In genomic region chr1:94300731-94301130, GRCh38 we compare ENCODE assay signal across 23 cellular contexts.
DNase-seq lines count a peak whose midpoint lies in the region; ATAC-seq and TF ChIP-seq lines count a peak whose summit lies in the region.
"Had no signal": no experiment of that assay in that cellular context is flagged by ENCODE, and none has a peak within 500 bp of the region (broad histone marks: within the 10 kb centered on the region; RNA-seq: fewer than 3 reads in every experiment).

No MANE protein-coding gene starts in this region.

- CTCF ChIA-PET in Caco-2 (lab: Charles Lee) = interaction anchor here (0.8 to 1.0 kb wide), 2 partner anchors 17 to 35 kb away, joined by 3 to 4 read pairs; no protein-coding TSS in a partner anchor
- CTCF ChIA-PET in PC-9 (lab: Charles Lee) = interaction anchor here (0.6 to 0.8 kb wide), 2 partner anchors 17 to 260 kb away, joined by 3 read pairs; no protein-coding TSS in a partner anchor

- H3K79me2 ChIP-seq in PC-9 (ENCODE audit: low read depth) = no peaks in the 10 kb centered on the region

- no peak overlapping the region for H3K4me3 Mint-ChIP-seq in Caco-2 (ENCODE audit: unreplicated experiment)
- H3K4me3 Mint-ChIP-seq in activated naive CD8-positive, alpha-beta T cell treated with anti-CD3 and anti-CD28 coated beads, Interleukin-2, amount 50 U/mL, for 24 hours = no peak overlapping the region
- H3K4me3 Mint-ChIP-seq: activated CD4-positive, alpha-beta T cell treated with anti-CD3 and anti-CD28 coated beads, Interleukin-2, amount 10 ng/mL, durations not matched to agents 7 days and 5 days; activated naive CD4-positive, alpha-beta T cell treated with anti-CD3 and anti-CD28 coated beads, Interleukin-2, amount 50 U/mL, for 24 hours; activated T-helper 1 cell treated with anti-CD3 and anti-CD28 coated beads, Interleukin-12 subunit alpha, Interleukin-12 subunit beta, Interleukin-2, Interleukin-4 antibody, amounts not matched to agents 30 ng/mL and 10 ng/mL and 1 ng/mL, durations not matched to agents 14 hours and 24 hours and 36 hours; immature natural killer cell; neural crest cell; T-helper 2 cell treated with Interferon-gamma antibody and Interleukin-4, amounts not matched to agents 5 μg/mL and 100 μg/mL, for 36 hours had no signal

- peak overlapping the region; percentile 58 for H3K4me2 ChIP-seq in PC-9

- no peaks in the 10 kb centered on the region for H3K9me3 Mint-ChIP-seq in Caco-2 (ENCODE audit: unreplicated experiment)
- H3K9me3 Mint-ChIP-seq in activated naive CD8-positive, alpha-beta T cell treated with anti-CD3 and anti-CD28 coated beads, Interleukin-2, amount 50 U/mL, for 24 hours = no peaks in the 10 kb centered on the region
- H3K9me3 Mint-ChIP-seq: activated CD4-positive, alpha-beta T cell treated with anti-CD3 and anti-CD28 coated beads, Interleukin-2, amount 10 ng/mL, durations not matched to agents 7 days and 5 days; activated naive CD4-positive, alpha-beta T cell treated with anti-CD3 and anti-CD28 coated beads, Interleukin-2, amount 50 U/mL, for 24 hours; activated T-helper 1 cell treated with anti-CD3 and anti-CD28 coated beads, Interleukin-12 subunit alpha, Interleukin-12 subunit beta, Interleukin-2, Interleukin-4 antibody, amounts not matched to agents 30 ng/mL and 10 ng/mL and 1 ng/mL, durations not matched to agents 14 hours and 24 hours and 36 hours; immature natural killer cell; neural crest cell; T-helper 2 cell treated with Interferon-gamma antibody and Interleukin-4, amounts not matched to agents 5 μg/mL and 100 μg/mL, for 36 hours had no signal

- no peak for TF ChIP-seq POLR2A in esophagus squamous epithelium (IDR thresholded peaks at IDR 0.05)
- no peak for TF ChIP-seq POLR2A in gastrocnemius medialis (IDR thresholded peaks at IDR 0.05)

- H4K20me1 ChIP-seq in PC-9 (ENCODE audit: insufficient read depth) = no peaks in the 10 kb centered on the region

- H3K27me3 Mint-ChIP-seq in Caco-2 (ENCODE audit: insufficient read depth, unreplicated experiment) = no peaks in the 10 kb centered on the region
- H3K27me3 Mint-ChIP-seq in activated naive CD8-positive, alpha-beta T cell treated with anti-CD3 and anti-CD28 coated beads, Interleukin-2, amount 50 U/mL, for 24 hours = peaks cover 5% of the 10 kb centered on the region
- H3K27me3 Mint-ChIP-seq: activated CD4-positive, alpha-beta T cell treated with anti-CD3 and anti-CD28 coated beads, Interleukin-2, amount 10 ng/mL, durations not matched to agents 7 days and 5 days had no signal

- ATAC-seq in gastrocnemius medialis = no peak
- no peak for ATAC-seq in activated naive CD8-positive, alpha-beta T cell treated with anti-CD3 and anti-CD28 coated beads, Interleukin-2, amount 50 U/mL, for 24 hours
- no peak for ATAC-seq in GM21423 (IDR thresholded peaks at IDR 0.05; ENCODE audit: unreplicated experiment)

- intact Hi-C loops in Caco-2 (cut with micrococcal nuclease; ENCODE audit: unreplicated experiment) = no loop called here
- intact Hi-C loops in PC-9 (cut with micrococcal nuclease; ENCODE audit: unreplicated experiment) = loop anchor here (1.0 kb wide), 3 partner anchors 25 to 53 kb away; no protein-coding TSS in a partner anchor
- intact Hi-C loops in esophagus squamous epithelium (cut with DNase I) = no loop called here
- intact Hi-C loops in gastrocnemius medialis (cut with DNase I; ENCODE audit: low total_unique reads) = no loop called here

- no peaks in the 10 kb centered on the region for H3K9me3 ChIP-seq in Caco-2
- H3K9me3 ChIP-seq in PC-9 (ENCODE audit: insufficient read depth, low read depth) = no peaks in the 10 kb centered on the region
- H3K9me3 ChIP-seq in esophagus squamous epithelium = no peaks in the 10 kb centered on the region
- no peaks in the 10 kb centered on the region for H3K9me3 ChIP-seq in gastrocnemius medialis
- H3K9me3 ChIP-seq: uterus had no signal

- H3K27ac ChIP-seq in PC-9 (peak overlapping the region; percentile 97), esophagus squamous epithelium (peak overlapping the region; percentile 32 to 85 (median 68)), gastrocnemius medialis (peak overlapping the region; percentile 16 to 72 (median 60))
- H3K27ac ChIP-seq: C4-2B had no signal

- in situ Hi-C loops in gastrocnemius medialis (cut with MboI; ENCODE audit: low sequenced_read_pairs in 4 of 4) = no loop called here

- no peaks in the 10 kb centered on the region for H3K9me2 ChIP-seq in PC-9 (ENCODE audit: insufficient read depth)

- H2AFZ ChIP-seq in PC-9 = no peak overlapping the region

- H3K27me3 ChIP-seq in Caco-2 (replicated peaks; ENCODE audit: control insufficient read depth, insufficient read depth, low read length) = no peaks in the 10 kb centered on the region
- H3K27me3 ChIP-seq in PC-9 (ENCODE audit: insufficient read depth, low read depth) = no peaks in the 10 kb centered on the region
- H3K27me3 ChIP-seq in esophagus squamous epithelium = no peaks in the 10 kb centered on the region
- no peaks in the 10 kb centered on the region for H3K27me3 ChIP-seq in gastrocnemius medialis
- H3K27me3 ChIP-seq: uterus had no signal

- POLR2A ChIA-PET in Caco-2 (lab: Charles Lee) (interaction anchor here (2.1 kb wide), 1 partner anchor 15 kb away, joined by 4 read pairs; no protein-coding TSS in a partner anchor), PC-9 (lab: Charles Lee; ENCODE audit: unreplicated experiment) (interaction anchor here (0.6 to 1.4 kb wide), 11 partner anchors 8 to 337 kb away, joined by 3 to 13 read pairs (median 4); partner anchors contain the start of gene ARHGAP29)

- H3F3A ChIP-seq in PC-9 (ENCODE audit: insufficient read depth, low read depth) = peaks cover 55% of the 10 kb centered on the region

- peak overlapping the region; percentile 75 for H3K27ac Mint-ChIP-seq in Caco-2 (ENCODE audit: unreplicated experiment)
- no peak overlapping the region for H3K27ac Mint-ChIP-seq in activated naive CD8-positive, alpha-beta T cell treated with anti-CD3 and anti-CD28 coated beads, Interleukin-2, amount 50 U/mL, for 24 hours
- H3K27ac Mint-ChIP-seq: activated CD4-positive, alpha-beta T cell treated with anti-CD3 and anti-CD28 coated beads, Interleukin-2, amount 10 ng/mL, durations not matched to agents 7 days and 5 days; activated naive CD4-positive, alpha-beta T cell treated with anti-CD3 and anti-CD28 coated beads, Interleukin-2, amount 50 U/mL, for 24 hours; activated T-helper 1 cell treated with anti-CD3 and anti-CD28 coated beads, Interleukin-12 subunit alpha, Interleukin-12 subunit beta, Interleukin-2, Interleukin-4 antibody, amounts not matched to agents 30 ng/mL and 10 ng/mL and 1 ng/mL, durations not matched to agents 14 hours and 24 hours and 36 hours; immature natural killer cell; T-helper 2 cell treated with Interferon-gamma antibody and Interleukin-4, amounts not matched to agents 5 μg/mL and 100 μg/mL, for 36 hours had no signal

- DNase-seq in Caco-2 = no peak
- DNase-seq in PC-9 = peak in 1 of 2 experiments; percentile 20
- DNase-seq in esophagus squamous epithelium (lab: John Stamatoyannopoulos, UW) = no peak
- DNase-seq in gastrocnemius medialis = no peak
- no peak for DNase-seq in NCI-H1105 treated with DMSO at 0.1 percent for 48 hours (lab: John Stamatoyannopoulos, UW)
- DNase-seq in activated naive CD8-positive, alpha-beta T cell treated with anti-CD3 and anti-CD28 coated beads, Interleukin-2, amount 50 U/mL, for 24 hours = no peak
- DNase-seq in NCI-H446 (lab: John Stamatoyannopoulos, UW) = no peak
- DNase-seq: activated CD4-positive, alpha-beta T cell treated with anti-CD3 and anti-CD28 coated beads, Interleukin-2, amount 10 ng/mL, durations not matched to agents 7 days and 5 days; cerebellar nuclear complex; foreskin melanocyte; hippocampal formation; immature natural killer cell; Kasumi-1; NCI-H1694 treated with DMSO at 0.1 percent for 48 hours; NCI-H2171; stimulated activated CD8-positive, alpha-beta memory T cell treated with anti-CD3 and anti-CD28 coated beads, Interleukin-4, amount 100 ng/mL, for 48 hours; uterus had no signal

- H3K4me3 ChIP-seq in Caco-2 (ENCODE audit: low read depth, low read length) (no peak overlapping the region), PC-9 (no peak overlapping the region; the same call in 1 of the 2 replicates), esophagus squamous epithelium (no peak overlapping the region), gastrocnemius medialis (no peak overlapping the region)
- H3K4me3 ChIP-seq: uterus had no signal

- WGBS in esophagus squamous epithelium, 2 donors = 81 to 82% methylated on average over 2 of the region's 2 CpGs

- no TSS peak for BruUV-seq in Caco-2 (replicated peaks; lab: Mats Ljungman, UMichigan)
- BruUV-seq in PC-9 (replicated peaks; lab: Mats Ljungman, UMichigan) = TSS peak; percentile 90

- peaks cover 17% of the 10 kb centered on the region for H3K4me1 Mint-ChIP-seq in Caco-2 (ENCODE audit: low read depth, unreplicated experiment)
- no peaks in the 10 kb centered on the region for H3K4me1 Mint-ChIP-seq in activated naive CD8-positive, alpha-beta T cell treated with anti-CD3 and anti-CD28 coated beads, Interleukin-2, amount 50 U/mL, for 24 hours
- H3K4me1 Mint-ChIP-seq: activated CD4-positive, alpha-beta T cell treated with anti-CD3 and anti-CD28 coated beads, Interleukin-2, amount 10 ng/mL, durations not matched to agents 7 days and 5 days; activated naive CD4-positive, alpha-beta T cell treated with anti-CD3 and anti-CD28 coated beads, Interleukin-2, amount 50 U/mL, for 24 hours; immature natural killer cell had no signal

- H3K4me1 ChIP-seq in Caco-2 (peaks cover 26% of the 10 kb centered on the region), PC-9 (replicated peaks; ENCODE audit: insufficient read depth) (peaks cover 61% of the 10 kb centered on the region), esophagus squamous epithelium (peaks cover 7 to 56% (median 35%) of the 10 kb centered on the region in 3 donors), gastrocnemius medialis (peaks cover 13 to 30% of the 10 kb centered on the region in 2 donors)
- H3K4me1 ChIP-seq: uterus had no signal

- TF ChIP-seq CTCF in Caco-2 (IDR thresholded peaks at IDR 0.05; ENCODE audit: insufficient read depth in 1 of 2, low read depth in 1 of 2, low read length in 1 of 2, severe bottlenecking in 1 of 2, unreplicated experiment in 1 of 2) (no peak), PC-9 (conservative IDR thresholded peaks at IDR 0.05) (no peak), esophagus squamous epithelium (IDR thresholded peaks at IDR 0.05) (no peak), gastrocnemius medialis (IDR thresholded peaks at IDR 0.05 in 4 of 5, conservative IDR thresholded peaks at IDR 0.05 in 1 of 5) (no peak)

- H3K36me3 Mint-ChIP-seq in Caco-2 (ENCODE audit: insufficient read depth, unreplicated experiment) = no peaks in the 10 kb centered on the region
- no peaks in the 10 kb centered on the region for H3K36me3 Mint-ChIP-seq in activated naive CD8-positive, alpha-beta T cell treated with anti-CD3 and anti-CD28 coated beads, Interleukin-2, amount 50 U/mL, for 24 hours (ENCODE audit: low read depth)
- H3K36me3 Mint-ChIP-seq: activated naive CD4-positive, alpha-beta T cell treated with anti-CD3 and anti-CD28 coated beads, Interleukin-2, amount 50 U/mL, for 24 hours; immature natural killer cell had no signal

- H3K36me3 ChIP-seq in Caco-2 (ENCODE audit: control insufficient read depth, insufficient read depth, low read length) = no peaks in the 10 kb centered on the region
- no peaks in the 10 kb centered on the region for H3K36me3 ChIP-seq in PC-9 (ENCODE audit: low read depth)
- H3K36me3 ChIP-seq in esophagus squamous epithelium = no peaks in the 10 kb centered on the region
- H3K36me3 ChIP-seq in gastrocnemius medialis = no peaks in the 10 kb centered on the region
- H3K36me3 ChIP-seq: uterus had no signal
